Comparison of ENCODE assay signal across 9 cellular contexts in the genomic region with DNA sequence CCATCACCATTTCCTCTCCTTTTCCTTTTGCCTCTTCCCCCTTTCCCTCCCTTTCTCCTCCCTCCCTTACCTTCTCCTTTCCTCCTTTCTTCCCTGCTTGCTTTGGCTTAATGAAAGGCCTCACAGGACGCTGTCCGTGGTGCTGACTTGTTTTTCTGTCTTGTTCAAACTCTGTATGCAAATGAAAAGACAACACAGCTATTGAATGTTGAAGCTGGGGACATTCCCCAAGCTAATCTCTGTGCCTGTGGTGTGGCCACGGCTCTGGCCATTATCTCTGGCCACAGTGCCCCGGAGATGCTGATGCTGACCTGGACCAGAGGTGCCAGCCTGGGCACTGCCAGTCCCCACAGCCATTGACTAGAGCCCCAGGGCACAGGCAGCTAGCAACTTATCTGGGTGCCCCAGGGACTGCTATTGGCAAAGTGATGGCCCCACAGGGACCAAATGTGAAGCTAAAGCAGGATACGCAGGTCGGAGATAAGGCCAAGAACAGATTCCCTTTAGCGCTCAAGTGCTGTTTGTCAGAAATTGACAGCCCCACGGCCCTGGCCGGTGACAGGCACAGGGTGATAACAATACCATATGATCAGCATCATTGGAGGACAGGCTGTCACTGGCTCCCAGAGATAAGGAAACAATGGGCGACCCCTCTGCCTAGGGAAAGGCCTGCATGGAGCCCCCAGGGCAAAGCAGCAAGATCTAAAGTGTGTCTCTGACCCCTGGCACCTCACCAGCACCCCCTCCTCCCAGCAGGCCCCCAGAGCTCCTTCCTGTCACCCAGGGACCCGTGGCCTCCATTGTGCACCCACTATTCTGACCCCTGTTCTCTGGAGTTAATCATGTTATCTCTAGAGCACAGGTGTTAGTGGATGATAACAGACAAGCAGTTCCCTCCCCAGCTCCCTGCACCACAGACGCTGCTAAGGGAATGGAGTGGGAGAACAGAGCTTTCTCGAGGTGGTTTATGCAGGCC. TPM values are rescaled to one million over a fixed set of nuclear protein-coding genes. Genes with fewer than 3 reads are reported as not detected.
DNase-seq lines count a peak whose midpoint lies in the region; ATAC-seq, FAIRE-seq and TF ChIP-seq lines count a peak whose summit lies in the region.
"Had no signal": no experiment of that assay in that cellular context is flagged by ENCODE, and none has a peak within 500 bp of the region (broad histone marks: within the 10 kb centered on the region; RNA-seq: fewer than 3 reads in every experiment).

No MANE protein-coding gene starts in this region.

- no peak overlapping the region for H4K8ac ChIP-seq in mesenchymal stem cell (ENCODE audit: low read length)

- H3K36me3 Mint-ChIP-seq in natural killer cell (no peaks in the 10 kb centered on the region), T-helper 17 cell (ENCODE audit: low read depth) (no peaks in the 10 kb centered on the region)
- no peaks in the 10 kb centered on the region for H3K36me3 Mint-ChIP-seq in natural killer cell treated with Interleukin-12 subunit alpha and Interleukin-12 subunit beta and Interleukin-15 and Interleukin-18, amount 100 ng/mL, for 72 hours

- intact Hi-C loops in natural killer cell (cut with micrococcal nuclease) = no loop called here

- WGBS in mesenchymal stem cell = 35% methylated on average over 11 of the region's 13 CpGs

- H3K79me1 ChIP-seq in mesenchymal stem cell (replicated peaks; ENCODE audit: low read length, poor library complexity, severe bottlenecking) = no peaks in the 10 kb centered on the region

- DNase-seq in natural killer cell (peak; percentile 31), T-helper 17 cell (peak; percentile 16 to 49 (median 26)), cardiac fibroblast (ENCODE audit: low read depth in 2 of 2) (peak; percentile 71 to 78), mesenchymal stem cell (peak; percentile 70), urothelium cell line (ENCODE audit: low spot score) (peak; percentile 59), SKM-1 (lab: John Stamatoyannopoulos, UW; ENCODE audit: unreplicated experiment) (no peak)
- no peak for DNase-seq in natural killer cell treated with Interleukin-12 subunit alpha and Interleukin-12 subunit beta and Interleukin-15 and Interleukin-18, amount 100 ng/mL, for 72 hours (ENCODE audit: low spot score)

- H3K27me3 ChIP-seq in mesenchymal stem cell (ENCODE audit: control insufficient read depth in 1 of 2, insufficient read depth in 1 of 2, low read length in 2 of 2) = peaks cover 17 to 35% of the 10 kb centered on the region in 2 experiments

- no peaks in the 10 kb centered on the region for H3K36me3 ChIP-seq in mesenchymal stem cell (ENCODE audit: control insufficient read depth in 1 of 2, insufficient read depth in 2 of 2, low read depth in 1 of 2, low read length in 2 of 2)

- no peak overlapping the region for H3K4me2 ChIP-seq in mesenchymal stem cell (ENCODE audit: low read length, poor library complexity, severe bottlenecking)

- no peak overlapping the region for H2AFZ ChIP-seq in mesenchymal stem cell (ENCODE audit: low read depth, low read length)

- H3K27ac Mint-ChIP-seq in natural killer cell (no peak overlapping the region), T-helper 17 cell (no peak overlapping the region)
- no peak overlapping the region for H3K27ac Mint-ChIP-seq in natural killer cell treated with Interleukin-12 subunit alpha and Interleukin-12 subunit beta and Interleukin-15 and Interleukin-18, amount 100 ng/mL, for 72 hours

- no peak overlapping the region for H3K4me3 ChIP-seq in cardiac fibroblast (replicated peaks in 1 of 2; ENCODE audit: low read depth in 2 of 2, low read length in 2 of 2)
- no peak overlapping the region for H3K4me3 ChIP-seq in mesenchymal stem cell (ENCODE audit: insufficient read depth in 1 of 2, low read depth in 1 of 2, low read length in 2 of 2)

- no peaks in the 10 kb centered on the region for H3K4me1 Mint-ChIP-seq in natural killer cell
- H3K4me1 Mint-ChIP-seq in natural killer cell treated with Interleukin-12 subunit alpha and Interleukin-12 subunit beta and Interleukin-15 and Interleukin-18, amount 100 ng/mL, for 72 hours (ENCODE audit: low read depth in 2 of 2) = peaks cover 0 to 3% of the 10 kb centered on the region in 2 donors
- no peaks in the 10 kb centered on the region for H3K4me1 Mint-ChIP-seq in T-helper 17 cell

- H3K23ac ChIP-seq in mesenchymal stem cell (ENCODE audit: low read length in 2 of 2) = no peak overlapping the region

- no peak overlapping the region for H2BK120ac ChIP-seq in mesenchymal stem cell (ENCODE audit: low read depth, low read length)

- H3K9ac ChIP-seq in mesenchymal stem cell (ENCODE audit: low read length) = no peak overlapping the region

- H3K27ac ChIP-seq in mesenchymal stem cell (ENCODE audit: low read length, poor library complexity, severe bottlenecking) = no peak overlapping the region

- no peak overlapping the region for H3K4ac ChIP-seq in mesenchymal stem cell (ENCODE audit: low read depth in 1 of 2, low read length in 2 of 2)

- no peak overlapping the region for H3K18ac ChIP-seq in mesenchymal stem cell (ENCODE audit: low read depth in 1 of 2, low read length in 2 of 2)

- H3K4me3 Mint-ChIP-seq in natural killer cell (no peak overlapping the region), T-helper 17 cell (no peak overlapping the region)
- no peak overlapping the region for H3K4me3 Mint-ChIP-seq in natural killer cell treated with Interleukin-12 subunit alpha and Interleukin-12 subunit beta and Interleukin-15 and Interleukin-18, amount 100 ng/mL, for 72 hours

- no peak overlapping the region for H2AK5ac ChIP-seq in mesenchymal stem cell (ENCODE audit: low read length, severe bottlenecking)

- no peak for FAIRE-seq in urothelium cell line (lab: Jason Lieb, UNC)
- FAIRE-seq: G401.6 had no signal

- H3K9me3 ChIP-seq in T-helper 17 cell (ENCODE audit: control insufficient read depth, low read length, poor library complexity, severe bottlenecking) (peaks cover 2% of the 10 kb centered on the region), mesenchymal stem cell (ENCODE audit: control insufficient read depth, low read length) (no peaks in the 10 kb centered on the region)

- TF ChIP-seq CTCF in natural killer cell (IDR thresholded peaks at IDR 0.05) (no peak), cardiac fibroblast (IDR thresholded peaks at IDR 0.05; ENCODE audit: low read depth, low read length) (no peak)

- H3K14ac ChIP-seq in mesenchymal stem cell (ENCODE audit: low read length in 2 of 2) = no peak overlapping the region

- no peak overlapping the region for H2BK12ac ChIP-seq in mesenchymal stem cell (ENCODE audit: low read length in 2 of 2)

- peaks cover 18 to 46% of the 10 kb centered on the region in 2 donors for H3K27me3 Mint-ChIP-seq in natural killer cell (ENCODE audit: low read depth in 2 of 2)
- peaks cover 30 to 36% of the 10 kb centered on the region in 2 donors for H3K27me3 Mint-ChIP-seq in natural killer cell treated with Interleukin-12 subunit alpha and Interleukin-12 subunit beta and Interleukin-15 and Interleukin-18, amount 100 ng/mL, for 72 hours
- peaks cover 33% of the 10 kb centered on the region for H3K27me3 Mint-ChIP-seq in T-helper 17 cell

- peaks cover 3 to 4% of the 10 kb centered on the region in 2 donors for H3K9me3 Mint-ChIP-seq in natural killer cell
- H3K9me3 Mint-ChIP-seq in natural killer cell treated with Interleukin-12 subunit alpha and Interleukin-12 subunit beta and Interleukin-15 and Interleukin-18, amount 100 ng/mL, for 72 hours = peaks cover 4% of the 10 kb centered on the region

- peak in 1 of 3 donors; percentile 44 for ATAC-seq in natural killer cell
- ATAC-seq in natural killer cell treated with Interleukin-12 subunit alpha and Interleukin-12 subunit beta and Interleukin-15 and Interleukin-18, amount 100 ng/mL, for 72 hours = no peak
- ATAC-seq in T-helper 17 cell = no peak
- ATAC-seq in HG03045 (IDR thresholded peaks at IDR 0.05; ENCODE audit: unreplicated experiment) = no peak

- H3K4me1 ChIP-seq in mesenchymal stem cell (ENCODE audit: control insufficient read depth, insufficient read depth, low read depth, low read length) = no peaks in the 10 kb centered on the region

- no peak overlapping the region for H2BK5ac ChIP-seq in mesenchymal stem cell (ENCODE audit: low read depth, low read length, poor library complexity, severe bottlenecking)

- no peak overlapping the region for H2BK15ac ChIP-seq in mesenchymal stem cell (ENCODE audit: low read depth, poor library complexity, severe bottlenecking)

- H4K91ac ChIP-seq in mesenchymal stem cell (ENCODE audit: low read length) = no peak overlapping the region

RNA-seq across cellular contexts. Expression of a gene that starts 31.6 kb away (rescaled TPM):
- total RNA-seq in natural killer cell = not detected
- not detected for total RNA-seq in natural killer cell treated with Interleukin-12 subunit alpha and Interleukin-12 subunit beta and Interleukin-15 and Interleukin-18, amount 100 ng/mL, for 72 hours
- total RNA-seq in T-helper 17 cell = not detected
- polyA plus RNA-seq in mesenchymal stem cell (2013, experiment 1 of 2) = not detected
- not detected for polyA plus RNA-seq in mesenchymal stem cell (2013, experiment 2 of 2)

RNA-seq across cellular contexts. Expression of a gene that starts 55.5 kb away (rescaled TPM):
- total RNA-seq in natural killer cell (10 to 100 TPM; 14.4 to 17.7 (median 17.6) TPM), T-helper 17 cell (10 to 100 TPM; 12.2 to 14.6 TPM)
- total RNA-seq in natural killer cell treated with Interleukin-12 subunit alpha and Interleukin-12 subunit beta and Interleukin-15 and Interleukin-18, amount 100 ng/mL, for 72 hours = 10 to 100 TPM in 1 of 2 donors, 1 to 10 TPM in 1; 9.6 to 13.8 TPM
- polyA plus RNA-seq in mesenchymal stem cell (2013, experiment 1 of 2) = 3.1 TPM
- polyA plus RNA-seq in mesenchymal stem cell (2013, experiment 2 of 2) = 3.0 TPM

Comparison
In these comparisons a context has a peak if more than half of its experiments do, and no peak if none do; other contexts are left out.
1. DNase-seq: peak in natural killer cell (single experiment), T-helper 17 cell (3 of 3), cardiac fibroblast (2 of 2), mesenchymal stem cell (single experiment) and urothelium cell line (single experiment); none in natural killer cell treated with Interleukin-12 subunit alpha and Interleukin-12 subunit beta and Interleukin-15 and Interleukin-18, amount 100 ng/mL, for 72 hours (single experiment) and SKM-1 (single experiment).